Comparison of ENCODE assay signal across 28 cellular contexts in genomic region chr6:167292301-167293087, GRCh38. TPM values are rescaled to one million over a fixed set of nuclear protein-coding genes. Genes with fewer than 3 reads are reported as not detected.
"Had no signal": no experiment of that assay in that cellular context is flagged by ENCODE, and none has a peak within 500 bp of the region (broad histone marks: within the 10 kb centered on the region; RNA-seq: fewer than 3 reads in every experiment).

No MANE protein-coding gene starts in this region.

- ATAC-seq: activated CD4-positive, alpha-beta T cell treated with anti-CD3 and anti-CD28 coated beads for 36 hours; activated T-cell treated with anti-CD3 and anti-CD28 coated beads, Interleukin-2, amount 50 U/mL, for 72 hours; Panc1; Right ventricle myocardium inferior had no signal

- H3K4me3 ChIP-seq: cardiac muscle cell, SK-N-MC had no signal

- H3K36me3 Mint-ChIP-seq: activated naive CD4-positive, alpha-beta T cell treated with anti-CD3 and anti-CD28 coated beads, Interleukin-2, amount 10 ng/mL, durations not matched to agents 7 days and 5 days; activated naive CD8-positive, alpha-beta T cell treated with anti-CD3 and anti-CD28 coated beads for 36 hours had no signal

- H3K36me3 ChIP-seq: brain microvascular endothelial cell, cardiac muscle cell had no signal

- H3K4me1 Mint-ChIP-seq: activated CD4-positive, alpha-beta memory T cell treated with anti-CD3 and anti-CD28 coated beads, Interleukin-2, amount 10 ng/mL, durations not matched to agents 7 days and 5 days; activated CD4-positive, alpha-beta T cell treated with anti-CD3 and anti-CD28 coated beads for 36 hours; activated naive CD4-positive, alpha-beta T cell treated with anti-CD3 and anti-CD28 coated beads, Interleukin-2, amount 10 ng/mL, durations not matched to agents 7 days and 5 days; activated naive CD8-positive, alpha-beta T cell treated with anti-CD3 and anti-CD28 coated beads for 36 hours had no signal

- H3K27ac ChIP-seq: brain microvascular endothelial cell, cardiac muscle cell, SK-N-MC, VCaP had no signal

- H3K9me3 Mint-ChIP-seq: activated CD4-positive, alpha-beta memory T cell treated with anti-CD3 and anti-CD28 coated beads, Interleukin-2, amount 10 ng/mL, durations not matched to agents 7 days and 5 days; activated naive CD4-positive, alpha-beta T cell treated with anti-CD3 and anti-CD28 coated beads, Interleukin-2, amount 10 ng/mL, durations not matched to agents 7 days and 5 days; activated naive CD8-positive, alpha-beta T cell treated with anti-CD3 and anti-CD28 coated beads for 36 hours; activated T-cell treated with anti-CD3 and anti-CD28 coated beads, Interleukin-2, amount 50 U/mL, for 72 hours; activated T-helper 2 cell treated with anti-CD3 and anti-CD28 coated beads, Interferon-gamma antibody, Interleukin-2, Interleukin-4, amounts not matched to agents 10 μg/mL and 5 μg/mL and 100 μg/mL, durations not matched to agents 14 hours and 24 hours and 36 hours had no signal

- DNase-seq: activated CD4-positive, alpha-beta memory T cell treated with anti-CD3 and anti-CD28 coated beads, Interleukin-2, amount 10 ng/mL, durations not matched to agents 7 days and 5 days; activated CD4-positive, alpha-beta T cell treated with anti-CD3 and anti-CD28 coated beads for 36 hours; activated CD4-positive, alpha-beta T cell treated with anti-CD3 and anti-CD28 coated beads, Interleukin-2, amount 50 U/mL, for 1 hour; activated gamma-delta T cell treated with Interleukin-2 at 50 U/mL for 16 hours; activated naive CD4-positive, alpha-beta T cell treated with anti-CD3 and anti-CD28 coated beads, Interleukin-2, amount 10 ng/mL, durations not matched to agents 7 days and 5 days; activated naive CD8-positive, alpha-beta T cell treated with anti-CD3 and anti-CD28 coated beads for 36 hours; activated T-cell treated with anti-CD3 and anti-CD28 coated beads for 4 hours; activated T-cell treated with anti-CD3 and anti-CD28 coated beads, Interleukin-2, amount 50 U/mL, for 72 hours; brain microvascular endothelial cell; Kasumi-1; KBM-7; NCI-H1048; NCI-H1930; NCI-H510A treated with DMSO at 0.1 percent for 48 hours; NCI-H69; NK-92 treated with Interleukin-12 subunit alpha and Interleukin-12 subunit beta, amount 100 ng/mL, for 24 hours; OCI-M1; RPMI8226; T-helper 1 cell had no signal

- H3K4me3 Mint-ChIP-seq: activated CD4-positive, alpha-beta memory T cell treated with anti-CD3 and anti-CD28 coated beads, Interleukin-2, amount 10 ng/mL, durations not matched to agents 7 days and 5 days; activated CD4-positive, alpha-beta T cell treated with anti-CD3 and anti-CD28 coated beads for 36 hours; activated naive CD4-positive, alpha-beta T cell treated with anti-CD3 and anti-CD28 coated beads, Interleukin-2, amount 10 ng/mL, durations not matched to agents 7 days and 5 days; activated naive CD8-positive, alpha-beta T cell treated with anti-CD3 and anti-CD28 coated beads for 36 hours; activated T-cell treated with anti-CD3 and anti-CD28 coated beads, Interleukin-2, amount 50 U/mL, for 72 hours had no signal

- H3K27me3 ChIP-seq: brain microvascular endothelial cell, cardiac muscle cell had no signal

- H3K27ac Mint-ChIP-seq: activated CD4-positive, alpha-beta memory T cell treated with anti-CD3 and anti-CD28 coated beads, Interleukin-2, amount 10 ng/mL, durations not matched to agents 7 days and 5 days; activated CD4-positive, alpha-beta T cell treated with anti-CD3 and anti-CD28 coated beads for 36 hours; activated naive CD4-positive, alpha-beta T cell treated with anti-CD3 and anti-CD28 coated beads, Interleukin-2, amount 10 ng/mL, durations not matched to agents 7 days and 5 days; activated naive CD8-positive, alpha-beta T cell treated with anti-CD3 and anti-CD28 coated beads for 36 hours; activated T-cell treated with anti-CD3 and anti-CD28 coated beads, Interleukin-2, amount 50 U/mL, for 72 hours; activated T-helper 2 cell treated with anti-CD3 and anti-CD28 coated beads, Interferon-gamma antibody, Interleukin-2, Interleukin-4, amounts not matched to agents 10 μg/mL and 5 μg/mL and 100 μg/mL, durations not matched to agents 14 hours and 24 hours and 36 hours had no signal

RNA-seq across cellular contexts. Expression of gene UNC93A, which starts 1.4 kb away (rescaled TPM):
- total RNA-seq: activated CD4-positive, alpha-beta memory T cell treated with anti-CD3 and anti-CD28 coated beads, Interleukin-2, amount 10 ng/mL, durations not matched to agents 7 days and 5 days; activated CD4-positive, alpha-beta T cell treated with anti-CD3 and anti-CD28 coated beads for 36 hours; activated CD8-positive, alpha-beta memory T cell treated with anti-CD3 and anti-CD28 coated beads for 36 hours; activated naive CD8-positive, alpha-beta T cell treated with anti-CD3 and anti-CD28 coated beads for 36 hours; activated T-cell treated with anti-CD3 and anti-CD28 coated beads, Interleukin-2, amount 50 U/mL, for 72 hours; activated T-helper 2 cell treated with anti-CD3 and anti-CD28 coated beads, Interferon-gamma antibody, Interleukin-2, Interleukin-4, amounts not matched to agents 10 μg/mL and 5 μg/mL and 100 μg/mL, durations not matched to agents 14 hours and 24 hours and 36 hours; cardiac muscle cell; Right ventricle myocardium inferior; T-helper 2 cell treated with Interferon-gamma antibody and Interleukin-4, amounts not matched to agents 100 ng/mL and 5 ng/mL, for 36 hours had no signal
- polyA plus RNA-seq: adipose tissue, cardiac muscle cell had no signal

RNA-seq across cellular contexts. Expression of gene TTLL2, which starts 32.4 kb away (rescaled TPM):
- total RNA-seq: activated CD4-positive, alpha-beta memory T cell treated with anti-CD3 and anti-CD28 coated beads, Interleukin-2, amount 10 ng/mL, durations not matched to agents 7 days and 5 days; activated CD4-positive, alpha-beta T cell treated with anti-CD3 and anti-CD28 coated beads for 36 hours; activated CD8-positive, alpha-beta memory T cell treated with anti-CD3 and anti-CD28 coated beads for 36 hours; activated naive CD8-positive, alpha-beta T cell treated with anti-CD3 and anti-CD28 coated beads for 36 hours; activated T-cell treated with anti-CD3 and anti-CD28 coated beads, Interleukin-2, amount 50 U/mL, for 72 hours; activated T-helper 2 cell treated with anti-CD3 and anti-CD28 coated beads, Interferon-gamma antibody, Interleukin-2, Interleukin-4, amounts not matched to agents 10 μg/mL and 5 μg/mL and 100 μg/mL, durations not matched to agents 14 hours and 24 hours and 36 hours; cardiac muscle cell; Right ventricle myocardium inferior; T-helper 2 cell treated with Interferon-gamma antibody and Interleukin-4, amounts not matched to agents 100 ng/mL and 5 ng/mL, for 36 hours had no signal
- polyA plus RNA-seq: adipose tissue, cardiac muscle cell had no signal
